ENCODE assay signal across 9 cellular contexts in genomic region chr3:4290272-4290893, GRCh38.
A peak's percentile ranks its signal among the peaks of the same experiment; 100 is the strongest.
DNase-seq lines count a peak whose midpoint lies in the region; ATAC-seq and TF ChIP-seq lines count a peak whose summit lies in the region.
"Had no signal": no experiment of that assay in that cellular context is flagged by ENCODE, and none has a peak within 500 bp of the region (broad histone marks: within the 10 kb centered on the region; RNA-seq: fewer than 3 reads in every experiment).

No MANE protein-coding gene starts in this region.

- ATAC-seq in GM21390 (IDR thresholded peaks at IDR 0.05; ENCODE audit: unreplicated experiment): peak; percentile 80

- no peak overlapping the region for H3K4me3 Mint-ChIP-seq in nephron progenitor cell
- H3K4me3 Mint-ChIP-seq: stimulated activated naive CD8-positive, alpha-beta T cell treated with anti-CD3 and anti-CD28 coated beads, Interleukin-15, Interleukin-2, amounts not matched to agents 100 ng/mL and 50 ng/mL, for 24 hours had no signal

- peak; percentile 95 for TF ChIP-seq CTCF in nephron progenitor cell (IDR thresholded peaks at IDR 0.05)

- H3K36me3 Mint-ChIP-seq in nephron progenitor cell (ENCODE audit: low read depth): no peaks in the 10 kb centered on the region

- H3K27ac Mint-ChIP-seq in nephron progenitor cell: no peak overlapping the region
- H3K27ac Mint-ChIP-seq: stimulated activated naive CD8-positive, alpha-beta T cell treated with anti-CD3 and anti-CD28 coated beads, Interleukin-15, Interleukin-2, amounts not matched to agents 100 ng/mL and 50 ng/mL, for 24 hours had no signal

- H3K4me1 Mint-ChIP-seq in nephron progenitor cell: peaks cover 7% of the 10 kb centered on the region

- no peaks in the 10 kb centered on the region for H3K9me3 Mint-ChIP-seq in nephron progenitor cell
- H3K9me3 Mint-ChIP-seq: stimulated activated naive CD8-positive, alpha-beta T cell treated with anti-CD3 and anti-CD28 coated beads, Interleukin-15, Interleukin-2, amounts not matched to agents 100 ng/mL and 50 ng/mL, for 24 hours had no signal

- DNase-seq in activated T-cell treated with anti-CD3 and anti-CD28 coated beads for 4 hours (peak; percentile 25), HuH-7 (ENCODE audit: low spot score) (peak; percentile 21), T-helper 9 cell (peak; percentile 15), erythroblast (lab: John Stamatoyannopoulos, UW) (peak; percentile 64 to 77), nephron progenitor cell (peak; percentile 43), putamen (ENCODE audit: low spot score) (no peak)
- DNase-seq in activated T-cell treated with anti-CD3 and anti-CD28 coated beads, Interleukin-2, amount 50 U/mL, for 1 hour: no peak

- H3K27me3 Mint-ChIP-seq in nephron progenitor cell (ENCODE audit: low read depth, poor library complexity): peaks cover 7% of the 10 kb centered on the region
- H3K27me3 Mint-ChIP-seq: stimulated activated naive CD8-positive, alpha-beta T cell treated with anti-CD3 and anti-CD28 coated beads, Interleukin-15, Interleukin-2, amounts not matched to agents 100 ng/mL and 50 ng/mL, for 24 hours had no signal

- TF ChIP-seq POLR2A in erythroblast (IDR thresholded peaks at IDR 0.05; ENCODE audit: low read length): no peak

Comparison
In these comparisons a context has a peak if more than half of its experiments do, and no peak if none do; other contexts are left out.
1. DNase-seq: peak in activated T-cell treated with anti-CD3 and anti-CD28 coated beads for 4 hours (single experiment), HuH-7 (single experiment), T-helper 9 cell (single experiment), erythroblast (2 of 2) and nephron progenitor cell (single experiment); none in activated T-cell treated with anti-CD3 and anti-CD28 coated beads, Interleukin-2, amount 50 U/mL, for 1 hour (single experiment) and putamen (single experiment).